Comparison of ENCODE assay signal across 24 cellular contexts in genomic region chr11:34513674-34513995, GRCh38. TPM values are rescaled to one million over a fixed set of nuclear protein-coding genes. Genes with fewer than 3 reads are reported as not detected.
DNase-seq lines count a peak whose midpoint lies in the region; ATAC-seq and TF ChIP-seq lines count a peak whose summit lies in the region.
"Had no signal": no experiment of that assay in that cellular context is flagged by ENCODE, and none has a peak within 500 bp of the region (broad histone marks: within the 10 kb centered on the region; RNA-seq: fewer than 3 reads in every experiment).

Gene ELF5 (minus strand): TSS chr11:34513794. CDS start chr11:34505749, 8,045 bp downstream.

- intact Hi-C loops in Panc1 (cut with micrococcal nuclease; ENCODE audit: unreplicated experiment), result loop anchor here (5.0 kb wide), 1 partner anchor 384 kb away; no protein-coding TSS in a partner anchor

- H3K36me3 ChIP-seq in Panc1 (ENCODE audit: control insufficient read depth, insufficient read depth, low read length) (no peaks in the 10 kb centered on the region), lung (ENCODE audit: control insufficient read depth in 2 of 2, insufficient read depth in 2 of 2, low read length in 2 of 2) (no peaks in the 10 kb centered on the region), SJCRH30 (no peaks in the 10 kb centered on the region)
- H3K36me3 ChIP-seq: heart right ventricle, thoracic aorta had no signal

- no peak for ATAC-seq in Panc1
- ATAC-seq in lung (ENCODE audit: insufficient read depth, low FRiP score), result peak; percentile 19
- ATAC-seq: left ventricle myocardium superior had no signal

- H3K36me3 Mint-ChIP-seq in immature natural killer cell, result no peaks in the 10 kb centered on the region
- H3K36me3 Mint-ChIP-seq: activated naive CD8-positive, alpha-beta T cell treated with anti-CD3 and anti-CD28 coated beads for 36 hours; IgD-negative memory B cell had no signal

- 76 to 80% methylated on average over 9 of the region's 9 CpGs for WGBS in lung, 2 donors

- BruUV-seq in Panc1 (replicated peaks; lab: Mats Ljungman, UMichigan), result no TSS peak

- CTCF ChIA-PET in Panc1 (lab: Charles Lee), result interaction anchor here (1.3 kb wide), 1 partner anchor 384 kb away, joined by 4 read pairs; no protein-coding TSS in a partner anchor

- no peak within 1 kb of the TSS for H3K27ac Mint-ChIP-seq in immature natural killer cell
- H3K27ac Mint-ChIP-seq: activated naive CD8-positive, alpha-beta T cell treated with anti-CD3 and anti-CD28 coated beads for 36 hours; activated T-helper 17 cell treated with anti-CD3 and anti-CD28 coated beads, Interleukin-2, amount 50 U/mL, for 72 hours had no signal

- no peaks in the 10 kb centered on the region for H3K27me3 ChIP-seq in Panc1 (ENCODE audit: control insufficient read depth, insufficient read depth, low read length)
- no peaks in the 10 kb centered on the region for H3K27me3 ChIP-seq in lung (ENCODE audit: control insufficient read depth, insufficient read depth)
- H3K27me3 ChIP-seq in SJCRH30, result no peaks in the 10 kb centered on the region
- H3K27me3 ChIP-seq: dorsolateral prefrontal cortex had no signal

- no peaks in the 10 kb centered on the region for H3K4me1 Mint-ChIP-seq in immature natural killer cell
- H3K4me1 Mint-ChIP-seq: activated naive CD8-positive, alpha-beta T cell treated with anti-CD3 and anti-CD28 coated beads for 36 hours; activated T-helper 17 cell treated with anti-CD3 and anti-CD28 coated beads, Interleukin-2, amount 50 U/mL, for 72 hours had no signal

- DNase-seq in SIG-M5 treated with dmso at 0.1 percent for 504 hours (lab: John Stamatoyannopoulos, UW; ENCODE audit: unreplicated experiment) (peak; percentile 32), SIG-M5 (lab: John Stamatoyannopoulos, UW) (no peak), Panc1 (ENCODE audit: low read depth, low spot score) (no peak), lung (ENCODE audit: low spot score) (no peak), ureter (ENCODE audit: low spot score) (peak; percentile 72), SJCRH30 (no peak), KBM-7 (no peak), immature natural killer cell (no peak)
- DNase-seq: activated naive CD8-positive, alpha-beta T cell treated with anti-CD3 and anti-CD28 coated beads for 36 hours; COR-L47; dorsolateral prefrontal cortex; GOT3; heart right ventricle; left ventricle myocardium superior; NCI-H1930; NCI-H226; stimulated activated CD4-positive, alpha-beta T cell treated with anti-CD3 and anti-CD28 coated beads, Interleukin-2, amount 100 ng/mL, for 48 hours; stimulated activated naive CD4-positive, alpha-beta T cell had no signal

- TF ChIP-seq CTCF in Panc1 (IDR thresholded peaks at IDR 0.05) (no peak), lung (IDR thresholded peaks at IDR 0.05; ENCODE audit: control extremely low read depth, extremely low read depth) (no peak)

- H3K4me3 Mint-ChIP-seq in immature natural killer cell, result no peak within 1 kb of the TSS
- H3K4me3 Mint-ChIP-seq: activated naive CD8-positive, alpha-beta T cell treated with anti-CD3 and anti-CD28 coated beads for 36 hours; activated T-helper 17 cell treated with anti-CD3 and anti-CD28 coated beads, Interleukin-2, amount 50 U/mL, for 72 hours; IgD-negative memory B cell had no signal

- no peaks in the 10 kb centered on the region for H3K9me3 Mint-ChIP-seq in immature natural killer cell
- H3K9me3 Mint-ChIP-seq: activated naive CD8-positive, alpha-beta T cell treated with anti-CD3 and anti-CD28 coated beads for 36 hours; activated T-helper 17 cell treated with anti-CD3 and anti-CD28 coated beads, Interleukin-2, amount 50 U/mL, for 72 hours; IgD-negative memory B cell had no signal

- in situ Hi-C loops in Panc1 (cut with HindIII; ENCODE audit: low pct_unique_long_range_greater_than_20kb, low sequenced_read_pairs) (no loop called here), KBM-7 (cut with MboI; ENCODE audit: low pct_unique_long_range_greater_than_20kb, low sequenced_read_pairs) (no loop called here)

- no peak within 1 kb of the TSS for H3K4me3 ChIP-seq in Panc1 (ENCODE audit: low read depth in 2 of 2, low read length in 2 of 2)
- no peak within 1 kb of the TSS for H3K4me3 ChIP-seq in lung
- H3K4me3 ChIP-seq in SJCRH30, result no peak within 1 kb of the TSS
- H3K4me3 ChIP-seq: heart right ventricle, thoracic aorta had no signal

- H3K4me1 ChIP-seq in Panc1 (ENCODE audit: control insufficient read depth, insufficient read depth, low read length) (no peaks in the 10 kb centered on the region), lung (ENCODE audit: control insufficient read depth in 2 of 2, insufficient read depth in 2 of 2, low read length in 2 of 2) (peaks cover 0 to 4% of the 10 kb centered on the region in 2 donors), SJCRH30 (no peaks in the 10 kb centered on the region)

- no peaks in the 10 kb centered on the region for H3K9me3 ChIP-seq in Panc1 (ENCODE audit: control insufficient read depth, insufficient read depth, low read depth, low read length)
- no peaks in the 10 kb centered on the region for H3K9me3 ChIP-seq in lung (ENCODE audit: control insufficient read depth in 2 of 2, insufficient read depth in 1 of 2, low read length in 1 of 2)
- H3K9me3 ChIP-seq in SJCRH30 (replicated peaks), result no peaks in the 10 kb centered on the region
- H3K9me3 ChIP-seq: heart right ventricle, thoracic aorta had no signal

- peaks cover 1 to 2% (median 2%) of the 10 kb centered on the region in 3 donors for H3K27me3 Mint-ChIP-seq in immature natural killer cell (ENCODE audit: low read depth in 3 of 3)
- H3K27me3 Mint-ChIP-seq: IgD-negative memory B cell had no signal

- 0 out of 2 replicates have a peak within 1 kb of the TSS, but pooled peaks have one; percentile 25 for H3K27ac ChIP-seq in Panc1 (ENCODE audit: low read length)
- no peak within 1 kb of the TSS for H3K27ac ChIP-seq in lung (ENCODE audit: low read depth in 1 of 2, low read length in 1 of 2)
- no peak within 1 kb of the TSS for H3K27ac ChIP-seq in SJCRH30
- H3K27ac ChIP-seq: heart right ventricle, thoracic aorta had no signal

- POLR2A ChIA-PET in Panc1 (lab: Charles Lee), result no interaction called here

RNA-seq across cellular contexts. Expression of gene ELF5, which starts in this region (rescaled TPM):
- not detected for total RNA-seq in Panc1 (2021; ENCODE audit: unreplicated experiment)
- polyA plus RNA-seq in Panc1 (2012; ENCODE audit: insufficient read length), result not detected
- total RNA-seq in lung, result 10 to 100 TPM; 10.6 to 24.6 TPM
- polyA plus RNA-seq in lung, result 1 to 10 TPM; 1.4 to 3.7 TPM
- total RNA-seq in ureter, result 70.3 TPM
- total RNA-seq in SJCRH30 (2014; rRNA removed; shearing (Covaris generic)), result not detected in 2 replicates
- not detected for polyA plus RNA-seq in immature natural killer cell
- total RNA-seq: A172; activated naive CD8-positive, alpha-beta T cell treated with anti-CD3 and anti-CD28 coated beads for 36 hours; activated T-helper 17 cell treated with anti-CD3 and anti-CD28 coated beads, Interleukin-2, amount 50 U/mL, for 72 hours; Daoy; heart right ventricle; left ventricle myocardium superior; T-helper 2 cell treated with Interferon-gamma antibody and Interleukin-4, amounts not matched to agents 100 ng/mL and 5 ng/mL, for 36 hours; thoracic aorta had no signal
- polyA plus RNA-seq: heart right ventricle, IgD-negative memory B cell had no signal

Comparison
In these comparisons a context has a peak if more than half of its experiments do, and no peak if none do; other contexts are left out.
1. RNA of gene ELF5 (total RNA-seq): 70.3 TPM in ureter (single experiment) and 10.6 to 24.6 TPM in lung; not detected in Panc1 (single experiment) and not detected in SJCRH30; every median in the first group is over 10 times any median in the second.
2. DNase-seq: peak in SIG-M5 treated with dmso at 0.1 percent for 504 hours (single experiment) and ureter (single experiment); none in SIG-M5 (single experiment), Panc1 (single experiment), lung (single experiment), SJCRH30 (0 of 2), KBM-7 (single experiment) and immature natural killer cell (0 of 3).